Comparison of ENCODE assay signal across 39 cellular contexts in the genomic region with DNA sequence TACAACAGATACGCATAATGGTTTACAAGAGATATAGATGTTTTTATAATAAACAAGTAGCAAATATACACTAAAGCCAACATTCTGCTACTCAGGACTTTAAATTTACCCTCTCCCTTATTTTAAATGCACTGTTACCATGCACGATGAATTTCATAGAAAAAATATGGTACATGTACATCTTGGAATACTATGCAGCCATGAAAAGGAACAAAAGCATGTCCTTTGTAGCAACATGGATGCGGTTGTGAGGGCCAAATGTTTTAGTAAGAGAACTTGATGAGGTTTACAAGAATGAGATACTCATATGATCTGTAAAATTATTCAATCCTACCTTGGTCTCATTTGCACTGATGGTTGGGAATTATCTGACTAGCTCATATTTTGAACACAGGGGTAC.
"Had no signal": no experiment of that assay in that cellular context is flagged by ENCODE, and none has a peak within 500 bp of the region (broad histone marks: within the 10 kb centered on the region; RNA-seq: fewer than 3 reads in every experiment).

No MANE protein-coding gene starts in this region.

- H3K36me3 ChIP-seq: adrenal gland, ascending aorta, brain microvascular endothelial cell, breast epithelium, cardiac muscle cell had no signal

- H3K4me1 Mint-ChIP-seq: activated naive CD4-positive, alpha-beta T cell treated with anti-CD3 and anti-CD28 coated beads, Interleukin-2, amount 10 ng/mL, durations not matched to agents 7 days and 5 days; activated naive CD4-positive, alpha-beta T cell treated with anti-CD3 and anti-CD28 coated beads, Interleukin-2, amount 50 U/mL, for 24 hours; activated naive CD8-positive, alpha-beta T cell treated with anti-CD3 and anti-CD28 coated beads for 36 hours; activated naive CD8-positive, alpha-beta T cell treated with anti-CD3 and anti-CD28 coated beads, Interleukin-2, amount 10 ng/mL, durations not matched to agents 7 days and 5 days; activated naive CD8-positive, alpha-beta T cell treated with anti-CD3 and anti-CD28 coated beads, Interleukin-2, amount 50 U/mL, for 24 hours; activated T-helper 17 cell treated with anti-CD3 and anti-CD28 coated beads, Interleukin-2, amount 50 U/mL, for 72 hours; brain; central memory CD8-positive, alpha-beta T cell had no signal

- H3K27me3 ChIP-seq: adrenal gland, ascending aorta, body of pancreas, brain microvascular endothelial cell, breast epithelium, cardiac muscle cell had no signal

- ATAC-seq: activated naive CD4-positive, alpha-beta T cell treated with anti-CD3 and anti-CD28 coated beads, Interleukin-2, amount 50 U/mL, for 72 hours; activated naive CD8-positive, alpha-beta T cell treated with anti-CD3 and anti-CD28 coated beads, Interleukin-2, amount 50 U/mL, for 24 hours; activated T-cell treated with anti-CD3 and anti-CD28 coated beads, Interleukin-2, amount 50 U/mL, for 4 hours; activated T-cell treated with anti-CD3 and anti-CD28 coated beads, Interleukin-2, amount 50 U/mL, for 72 hours; activated T-helper 17 cell treated with anti-CD3 and anti-CD28 coated beads, Interleukin-2, amount 50 U/mL, for 72 hours; body of pancreas had no signal

- H3K4me3 ChIP-seq: adrenal gland, ascending aorta, body of pancreas, breast epithelium, cardiac muscle cell had no signal

- H3K9me3 ChIP-seq: adrenal gland, ascending aorta, body of pancreas, breast epithelium had no signal

- H3K36me3 Mint-ChIP-seq: activated naive CD4-positive, alpha-beta T cell treated with anti-CD3 and anti-CD28 coated beads, Interleukin-2, amount 10 ng/mL, durations not matched to agents 7 days and 5 days; activated naive CD4-positive, alpha-beta T cell treated with anti-CD3 and anti-CD28 coated beads, Interleukin-2, amount 50 U/mL, for 24 hours; activated naive CD4-positive, alpha-beta T cell treated with anti-CD3 and anti-CD28 coated beads, Interleukin-2, amount 50 U/mL, for 72 hours; activated naive CD8-positive, alpha-beta T cell; activated naive CD8-positive, alpha-beta T cell treated with anti-CD3 and anti-CD28 coated beads for 36 hours; activated naive CD8-positive, alpha-beta T cell treated with anti-CD3 and anti-CD28 coated beads, Interleukin-2, amount 10 ng/mL, durations not matched to agents 7 days and 5 days; brain had no signal

- H3K4me3 Mint-ChIP-seq: activated naive CD4-positive, alpha-beta T cell treated with anti-CD3 and anti-CD28 coated beads for 36 hours; activated naive CD4-positive, alpha-beta T cell treated with anti-CD3 and anti-CD28 coated beads, Interleukin-2, amount 10 ng/mL, durations not matched to agents 7 days and 5 days; activated naive CD4-positive, alpha-beta T cell treated with anti-CD3 and anti-CD28 coated beads, Interleukin-2, amount 50 U/mL, for 24 hours; activated naive CD8-positive, alpha-beta T cell; activated naive CD8-positive, alpha-beta T cell treated with anti-CD3 and anti-CD28 coated beads for 36 hours; activated naive CD8-positive, alpha-beta T cell treated with anti-CD3 and anti-CD28 coated beads, Interleukin-2, amount 10 ng/mL, durations not matched to agents 7 days and 5 days; activated naive CD8-positive, alpha-beta T cell treated with anti-CD3 and anti-CD28 coated beads, Interleukin-2, amount 50 U/mL, for 24 hours; activated T-cell treated with anti-CD3 and anti-CD28 coated beads, Interleukin-2, amount 50 U/mL, for 4 hours; activated T-cell treated with anti-CD3 and anti-CD28 coated beads, Interleukin-2, amount 50 U/mL, for 72 hours; activated T-helper 1 cell treated with anti-CD3 and anti-CD28 coated beads, Interleukin-12 subunit alpha, Interleukin-12 subunit beta, Interleukin-2, Interleukin-4 antibody, amounts not matched to agents 30 ng/mL and 10 ng/mL and 1 ng/mL, durations not matched to agents 14 hours and 24 hours and 36 hours; activated T-helper 17 cell treated with anti-CD3 and anti-CD28 coated beads, Interleukin-2, amount 50 U/mL, for 72 hours; brain; central memory CD8-positive, alpha-beta T cell had no signal

- H3K9me3 Mint-ChIP-seq: activated naive CD4-positive, alpha-beta T cell treated with anti-CD3 and anti-CD28 coated beads, Interleukin-2, amount 50 U/mL, for 24 hours had no signal

- H3K27ac Mint-ChIP-seq: activated naive CD4-positive, alpha-beta T cell treated with anti-CD3 and anti-CD28 coated beads for 36 hours; activated naive CD4-positive, alpha-beta T cell treated with anti-CD3 and anti-CD28 coated beads, Interleukin-2, amount 10 ng/mL, durations not matched to agents 7 days and 5 days; activated naive CD4-positive, alpha-beta T cell treated with anti-CD3 and anti-CD28 coated beads, Interleukin-2, amount 50 U/mL, for 24 hours; activated naive CD4-positive, alpha-beta T cell treated with anti-CD3 and anti-CD28 coated beads, Interleukin-2, amount 50 U/mL, for 72 hours; activated naive CD8-positive, alpha-beta T cell; activated naive CD8-positive, alpha-beta T cell treated with anti-CD3 and anti-CD28 coated beads for 36 hours; activated naive CD8-positive, alpha-beta T cell treated with anti-CD3 and anti-CD28 coated beads, Interleukin-2, amount 10 ng/mL, durations not matched to agents 7 days and 5 days; activated naive CD8-positive, alpha-beta T cell treated with anti-CD3 and anti-CD28 coated beads, Interleukin-2, amount 50 U/mL, for 24 hours; activated T-cell treated with anti-CD3 and anti-CD28 coated beads, Interleukin-2, amount 50 U/mL, for 72 hours; activated T-helper 1 cell treated with anti-CD3 and anti-CD28 coated beads, Interleukin-12 subunit alpha, Interleukin-12 subunit beta, Interleukin-2, Interleukin-4 antibody, amounts not matched to agents 30 ng/mL and 10 ng/mL and 1 ng/mL, durations not matched to agents 14 hours and 24 hours and 36 hours; activated T-helper 17 cell treated with anti-CD3 and anti-CD28 coated beads, Interleukin-2, amount 50 U/mL, for 72 hours; activated T-helper 2 cell treated with anti-CD3 and anti-CD28 coated beads, Interferon-gamma antibody, Interleukin-2, Interleukin-4, amounts not matched to agents 10 μg/mL and 5 μg/mL and 100 μg/mL, durations not matched to agents 14 hours and 24 hours and 36 hours; brain had no signal

- DNase-seq: activated effector memory CD4-positive, alpha-beta T cell treated with anti-CD3 and anti-CD28 coated beads, Interleukin-2, amount 50 U/mL, for 16 hours; activated effector memory CD4-positive, alpha-beta T cell treated with Interleukin-2 at 50 U/mL for 16 hours; activated gamma-delta T cell; activated gamma-delta T cell treated with Interleukin-2 at 50 U/mL for 16 hours; activated naive CD4-positive, alpha-beta T cell; activated naive CD4-positive, alpha-beta T cell treated with anti-CD3 and anti-CD28 coated beads for 36 hours; activated naive CD4-positive, alpha-beta T cell treated with anti-CD3 and anti-CD28 coated beads, Interleukin-2, amount 10 ng/mL, durations not matched to agents 7 days and 5 days; activated naive CD4-positive, alpha-beta T cell treated with anti-CD3 and anti-CD28 coated beads, Interleukin-2, amount 50 U/mL, for 16 hours; activated naive CD4-positive, alpha-beta T cell treated with Interleukin-2 at 50 U/mL for 16 hours; activated naive CD8-positive, alpha-beta T cell treated with anti-CD3 and anti-CD28 coated beads for 36 hours; activated naive CD8-positive, alpha-beta T cell treated with anti-CD3 and anti-CD28 coated beads, Interleukin-2, amount 10 ng/mL, durations not matched to agents 7 days and 5 days; activated naive CD8-positive, alpha-beta T cell treated with anti-CD3 and anti-CD28 coated beads, Interleukin-2, amount 50 U/mL, for 24 hours; activated T-cell treated with anti-CD3 and anti-CD28 coated beads, Interleukin-2, amount 50 U/mL, for 4 hours; activated T-cell treated with anti-CD3 and anti-CD28 coated beads, Interleukin-2, amount 50 U/mL, for 48 hours; activated T-cell treated with anti-CD3 and anti-CD28 coated beads, Interleukin-2, amount 50 U/mL, for 72 hours; adrenal gland; amniotic stem cell; amygdala; anterior cingulate cortex; aorta; body of pancreas; brain microvascular endothelial cell; caudate nucleus; central memory CD4-positive, alpha-beta T cell; cerebellar nuclear complex had no signal

- H3K4me1 ChIP-seq: adrenal gland, ascending aorta, body of pancreas, breast epithelium had no signal

- H3K27ac ChIP-seq: adrenal gland, ascending aorta, body of pancreas, brain microvascular endothelial cell, breast epithelium, cardiac muscle cell had no signal

- FAIRE-seq: astrocyte, bronchial epithelial cell, colon had no signal
